21 cellular contexts compared by ENCODE assay signal in the genomic region with DNA sequence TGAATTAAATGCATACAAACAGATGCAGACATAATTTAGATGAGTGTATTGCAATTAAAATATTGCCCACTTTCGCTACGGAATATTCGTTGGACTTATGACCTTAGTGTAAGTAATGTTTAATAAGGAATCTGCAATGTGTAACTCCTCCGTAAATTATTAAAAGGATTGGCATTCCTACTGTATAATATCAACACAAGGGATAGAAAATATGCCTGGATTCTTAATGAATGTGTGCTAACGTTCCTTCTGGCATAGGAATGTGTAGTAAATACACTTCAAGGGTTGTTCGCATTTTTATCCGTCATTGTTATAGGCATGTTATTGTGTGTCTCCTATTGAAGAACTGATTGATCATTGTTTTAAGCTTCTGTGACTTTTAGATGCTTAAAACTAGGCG.
DNase-seq lines count a peak whose midpoint lies in the region; ATAC-seq and TF ChIP-seq lines count a peak whose summit lies in the region.
"Had no signal": no experiment of that assay in that cellular context is flagged by ENCODE, and none has a peak within 500 bp of the region (broad histone marks: within the 10 kb centered on the region; RNA-seq: fewer than 3 reads in every experiment).

No MANE protein-coding gene starts in this region.

- DNase-seq in HCEC 1CT (peak; percentile 56), left kidney (ENCODE audit: low read depth, low spot score) (peak; percentile 44), type B pancreatic cell (ENCODE audit: extremely low spot score, unreplicated experiment) (no peak), KG1 (lab: John Stamatoyannopoulos, UW) (no peak), NCI-H1105 (lab: John Stamatoyannopoulos, UW) (no peak)
- DNase-seq: activated CD4-positive, alpha-beta memory T cell treated with anti-CD3 and anti-CD28 coated beads, Interleukin-2, amount 10 ng/mL, durations not matched to agents 7 days and 5 days; activated naive CD8-positive, alpha-beta T cell treated with anti-CD3 and anti-CD28 coated beads, Interleukin-2, amount 10 ng/mL, durations not matched to agents 7 days and 5 days; CD8-positive, alpha-beta memory T cell; esophagus squamous epithelium; NCI-H1694; NCI-H510A treated with DMSO at 0.1 percent for 48 hours; PC-3; SIG-M5; stimulated activated CD4-positive, alpha-beta T cell treated with anti-CD3 and anti-CD28 coated beads, Interleukin-4, amount 100 ng/mL, for 24 hours; stimulated activated naive CD4-positive, alpha-beta T cell; T-cell had no signal

- H3K4me1 ChIP-seq in duodenal mucosa (ENCODE audit: control insufficient read depth in 1 of 2, insufficient read depth in 2 of 2, low read length in 2 of 2): peaks cover 39 to 64% of the 10 kb centered on the region in 2 donors
- H3K4me1 ChIP-seq: HAP-1 had no signal

- no peaks in the 10 kb centered on the region for H3K9me3 Mint-ChIP-seq in type B pancreatic cell
- H3K9me3 Mint-ChIP-seq: activated CD4-positive, alpha-beta memory T cell treated with anti-CD3 and anti-CD28 coated beads, Interleukin-2, amount 10 ng/mL, durations not matched to agents 7 days and 5 days; activated naive CD8-positive, alpha-beta T cell treated with anti-CD3 and anti-CD28 coated beads, Interleukin-2, amount 10 ng/mL, durations not matched to agents 7 days and 5 days; activated T-helper 2 cell treated with anti-CD3 and anti-CD28 coated beads, Interferon-gamma antibody, Interleukin-2, Interleukin-4, amounts not matched to agents 10 μg/mL and 5 μg/mL and 100 μg/mL, durations not matched to agents 14 hours and 24 hours and 36 hours; CD8-positive, alpha-beta memory T cell; T-cell had no signal

- H3K36me3 ChIP-seq in duodenal mucosa (ENCODE audit: control insufficient read depth in 1 of 2, insufficient read depth in 2 of 2, low read length in 2 of 2): no peaks in the 10 kb centered on the region
- H3K36me3 ChIP-seq: esophagus squamous epithelium, HAP-1 had no signal

- H3K9me3 ChIP-seq in duodenal mucosa (ENCODE audit: control insufficient read depth in 1 of 2, low read length in 2 of 2): no peaks in the 10 kb centered on the region
- H3K9me3 ChIP-seq: esophagus squamous epithelium, HAP-1 had no signal

- H3K36me3 Mint-ChIP-seq in type B pancreatic cell: peaks cover 4% of the 10 kb centered on the region
- H3K36me3 Mint-ChIP-seq: activated naive CD8-positive, alpha-beta T cell treated with anti-CD3 and anti-CD28 coated beads, Interleukin-2, amount 10 ng/mL, durations not matched to agents 7 days and 5 days; CD8-positive, alpha-beta memory T cell; T-cell had no signal

- ATAC-seq in GM19395 (IDR thresholded peaks at IDR 0.05; ENCODE audit: unreplicated experiment): no peak
- ATAC-seq: activated CD4-positive, CD25-positive, alpha-beta regulatory T cell treated with anti-CD3 and anti-CD28 coated beads, Interleukin-2, amount 50 U/mL, for 24 hours; PC-3; T-cell had no signal

- peak overlapping the region; percentile 94 for H3K27ac Mint-ChIP-seq in type B pancreatic cell
- H3K27ac Mint-ChIP-seq: activated CD4-positive, alpha-beta memory T cell treated with anti-CD3 and anti-CD28 coated beads, Interleukin-2, amount 10 ng/mL, durations not matched to agents 7 days and 5 days; activated naive CD8-positive, alpha-beta T cell treated with anti-CD3 and anti-CD28 coated beads, Interleukin-2, amount 10 ng/mL, durations not matched to agents 7 days and 5 days; activated T-helper 2 cell treated with anti-CD3 and anti-CD28 coated beads, Interferon-gamma antibody, Interleukin-2, Interleukin-4, amounts not matched to agents 10 μg/mL and 5 μg/mL and 100 μg/mL, durations not matched to agents 14 hours and 24 hours and 36 hours; CD8-positive, alpha-beta memory T cell; T-cell had no signal

- no peak overlapping the region for H3K27ac ChIP-seq in duodenal mucosa (ENCODE audit: low read depth, low read length)
- H3K27ac ChIP-seq: esophagus squamous epithelium had no signal

- peaks cover 57% of the 10 kb centered on the region for H3K4me1 Mint-ChIP-seq in type B pancreatic cell (ENCODE audit: unreplicated experiment)
- H3K4me1 Mint-ChIP-seq: activated CD4-positive, alpha-beta memory T cell treated with anti-CD3 and anti-CD28 coated beads, Interleukin-2, amount 10 ng/mL, durations not matched to agents 7 days and 5 days; CD8-positive, alpha-beta memory T cell; T-cell had no signal

- no peak for TF ChIP-seq CTCF in type B pancreatic cell (conservative IDR thresholded peaks at IDR 0.05)

- H3K27me3 Mint-ChIP-seq in type B pancreatic cell: no peaks in the 10 kb centered on the region

- no peak overlapping the region for H3K9ac ChIP-seq in duodenal mucosa (ENCODE audit: low read depth in 1 of 2, low read length in 2 of 2)

- no peaks in the 10 kb centered on the region for H3K27me3 ChIP-seq in duodenal mucosa (ENCODE audit: control insufficient read depth in 1 of 2, insufficient read depth in 2 of 2, low read length in 2 of 2)
- H3K27me3 ChIP-seq: esophagus squamous epithelium had no signal

- H3K4me3 ChIP-seq in duodenal mucosa (ENCODE audit: low read depth in 1 of 2, low read length in 2 of 2): peak overlapping the region; percentile 11 to 36
- H3K4me3 ChIP-seq: esophagus squamous epithelium, HAP-1 had no signal

- peak overlapping the region; percentile 60 for H3K4me3 Mint-ChIP-seq in type B pancreatic cell
- H3K4me3 Mint-ChIP-seq: activated CD4-positive, alpha-beta memory T cell treated with anti-CD3 and anti-CD28 coated beads, Interleukin-2, amount 10 ng/mL, durations not matched to agents 7 days and 5 days; activated naive CD8-positive, alpha-beta T cell treated with anti-CD3 and anti-CD28 coated beads, Interleukin-2, amount 10 ng/mL, durations not matched to agents 7 days and 5 days; CD8-positive, alpha-beta memory T cell; T-cell had no signal

Comparison
In these comparisons a context has a peak if more than half of its experiments do, and no peak if none do; other contexts are left out.
1. DNase-seq: peak in HCEC 1CT (single experiment) and left kidney (single experiment); none in type B pancreatic cell (single experiment), KG1 (single experiment) and NCI-H1105 (single experiment).